Comparison of ENCODE assay signal across 18 cellular contexts in the genomic region with DNA sequence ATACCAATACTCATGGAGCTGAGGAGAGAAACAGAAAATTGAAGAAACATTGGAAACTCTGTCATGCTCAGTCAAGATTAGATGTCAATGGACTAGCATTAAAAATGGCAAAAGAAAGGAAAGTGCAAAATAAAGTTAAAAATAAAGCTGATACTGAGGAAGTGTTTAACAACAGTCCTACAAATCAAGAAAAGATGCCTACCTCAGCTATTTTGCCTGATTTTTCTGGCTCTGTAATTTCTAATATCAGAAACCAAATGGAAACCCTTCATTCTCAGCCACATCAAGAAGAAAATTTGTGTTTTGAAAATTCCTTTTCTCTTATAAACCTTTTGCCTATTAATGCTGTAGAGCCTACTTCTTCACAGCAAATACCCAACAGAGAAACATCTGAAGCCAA. TPM values are rescaled to one million over a fixed set of nuclear protein-coding genes. Genes with fewer than 3 reads are reported as not detected.
DNase-seq lines count a peak whose midpoint lies in the region; ATAC-seq, FAIRE-seq and TF ChIP-seq lines count a peak whose summit lies in the region.
"Had no signal": no experiment of that assay in that cellular context is flagged by ENCODE, and none has a peak within 500 bp of the region (broad histone marks: within the 10 kb centered on the region; RNA-seq: fewer than 3 reads in every experiment).

No MANE protein-coding gene starts in this region.

- ATAC-seq in A549, result no peak
- no peak for ATAC-seq in K562
- ATAC-seq: CD8-positive, alpha-beta T cell had no signal

- TF ChIP-seq EP300 in A549 (IDR thresholded peaks at IDR 0.05), result no peak
- TF ChIP-seq EP300 in K562 (IDR thresholded peaks at IDR 0.05; ENCODE audit: low read length), result no peak

- H3K79me2 ChIP-seq in K562 (ENCODE audit: control insufficient read depth, insufficient read depth, low read length), result no peaks in the 10 kb centered on the region

- no peak overlapping the region for H3K9ac ChIP-seq in K562 (ENCODE audit: insufficient read depth in 1 of 2, low read depth in 2 of 2, low read length in 2 of 2)
- H3K9ac ChIP-seq: BLaER1 treated with 17β-estradiol and CSF1 and Interleukin-3, amounts not matched to agents 10 nM and 100 nM had no signal

- H3K4me2 ChIP-seq in A549 (no peak overlapping the region), K562 (ENCODE audit: insufficient read depth, low read length) (no peak overlapping the region)
- H3K4me2 ChIP-seq: BLaER1 treated with 17β-estradiol and CSF1 and Interleukin-3, amounts not matched to agents 10 nM and 100 nM had no signal

- H3K9me1 ChIP-seq in K562 (ENCODE audit: control insufficient read depth, insufficient read depth, low read length), result no peaks in the 10 kb centered on the region

- no peak overlapping the region for H3K4me3 ChIP-seq in A549
- H3K4me3 ChIP-seq in K562, result no peak overlapping the region
- H3K4me3 ChIP-seq: BLaER1 treated with 17β-estradiol and CSF1 and Interleukin-3, amounts not matched to agents 10 nM and 100 nM had no signal

- no peak overlapping the region for H2AFZ ChIP-seq in K562 (ENCODE audit: low read depth, low read length)

- DNase-seq in A549 (ENCODE audit: low read depth in 1 of 2, low spot score in 1 of 2) (no peak), GM18507 (ENCODE audit: extremely low spot score, insufficient read length, low read depth) (no peak), K562 (ENCODE audit: extremely low read depth in 1 of 4, low spot score in 3 of 4) (no peak), NCI-H2171 (lab: John Stamatoyannopoulos, UW) (no peak), iPS-NIHi7 (ENCODE audit: extremely low spot score) (no peak)
- DNase-seq: 8988T; AML-193; Caco-2; Calu3; CD4-positive, alpha-beta T cell; CD8-positive, alpha-beta T cell; DMS79 treated with DMSO at 0.1 percent for 48 hours; GF-D8 had no signal

- no peaks in the 10 kb centered on the region for H3K9me3 ChIP-seq in A549
- H3K9me3 ChIP-seq in K562 (replicated peaks; ENCODE audit: control insufficient read depth, insufficient read depth, low read depth, low read length), result no peaks in the 10 kb centered on the region
- H3K9me3 ChIP-seq: BLaER1 treated with 17β-estradiol and CSF1 and Interleukin-3, amounts not matched to agents 10 nM and 100 nM; Caco-2 had no signal

- in situ Hi-C loops in K562 (cut with MboI), result no loop called here

- no TSS peak for BruUV-seq in K562 (replicated peaks; lab: Mats Ljungman, UMichigan)

- H3K27me3 ChIP-seq in K562 (ENCODE audit: control insufficient read depth in 2 of 2, insufficient read depth in 2 of 2, low read length in 2 of 2), result no peaks in the 10 kb centered on the region
- H3K27me3 ChIP-seq: BLaER1 treated with 17β-estradiol and CSF1 and Interleukin-3, amounts not matched to agents 10 nM and 100 nM had no signal

- no peaks in the 10 kb centered on the region for H4K20me1 ChIP-seq in K562 (replicated peaks; ENCODE audit: control insufficient read depth, insufficient read depth, low read length)
- H4K20me1 ChIP-seq: BLaER1 treated with 17β-estradiol and CSF1 and Interleukin-3, amounts not matched to agents 10 nM and 100 nM had no signal

- no peak for FAIRE-seq in A549 (lab: Jason Lieb, UNC)
- FAIRE-seq in GM18507 (lab: Jason Lieb, UNC), result peak; percentile 29
- FAIRE-seq in K562 (lab: Jason Lieb, UNC), result no peak
- FAIRE-seq: A204.1, D721Med, GM12891 had no signal

- H3K4me1 ChIP-seq in A549 (no peaks in the 10 kb centered on the region), K562 (replicated peaks in 1 of 2; ENCODE audit: control insufficient read depth in 2 of 2, insufficient read depth in 2 of 2, low read length in 2 of 2) (no peaks in the 10 kb centered on the region)
- H3K4me1 ChIP-seq: BLaER1 treated with 17β-estradiol and CSF1 and Interleukin-3, amounts not matched to agents 10 nM and 100 nM; Caco-2 had no signal

- intact Hi-C loops in K562 (cut with micrococcal nuclease), result no loop called here

- TF ChIP-seq POLR2A in A549 (IDR thresholded peaks at IDR 0.05; ENCODE audit: low read length) (no peak), K562 (conservative IDR thresholded peaks at IDR 0.05) (no peak)

- H3K27ac ChIP-seq in A549 (no peak overlapping the region), K562 (ENCODE audit: extremely low read depth, low read depth, low read length) (no peak overlapping the region)
- H3K27ac ChIP-seq: BLaER1 treated with 17β-estradiol and CSF1 and Interleukin-3, amounts not matched to agents 10 nM and 100 nM; C4-2B had no signal

- TF ChIP-seq RAD21 in A549 (conservative IDR thresholded peaks at IDR 0.05 in 1 of 2, IDR thresholded peaks at IDR 0.05 in 1 of 2) (no peak), K562 (CRISPR knock-in tag; conservative IDR thresholded peaks at IDR 0.05 in 1 of 2, IDR thresholded peaks at IDR 0.05 in 1 of 2) (no peak)

- TF ChIP-seq CTCF in A549 (IDR thresholded peaks at IDR 0.05), result no peak
- TF ChIP-seq CTCF in K562 (IDR thresholded peaks at IDR 0.05 in 2 of 3, conservative IDR thresholded peaks at IDR 0.05 in 1 of 3; ENCODE audit: insufficient read depth in 2 of 3, low read depth in 1 of 3, low read length in 3 of 3), result no peak

- CTCF ChIA-PET in A549 (lab: Yijun Ruan, JAX), result no interaction called here
- CTCF ChIA-PET in K562 (lab: Yijun Ruan, JAX; ENCODE audit: low intra/inter-chr PET ratio), result no interaction called here

- no peaks in the 10 kb centered on the region for H3K36me3 ChIP-seq in K562 (ENCODE audit: control insufficient read depth, insufficient read depth, low read length)

- POLR2A ChIA-PET in A549 (lab: Yijun Ruan, JAX), result no interaction called here
- POLR2A ChIA-PET in K562 (lab: Yijun Ruan, JAX), result no interaction called here

TF ChIP-seq in A549, 52 proteins besides CTCF, POLR2A, EP300 and RAD21:
- no peak for TF ChIP-seq MAZ (IDR thresholded peaks at IDR 0.05; ENCODE audit: borderline replicate concordance, low read depth, low read length)
- peak; percentile 82 for TF ChIP-seq MAFK (IDR thresholded peaks at IDR 0.05; ENCODE audit: partially characterized antibody)

TF ChIP-seq in K562, 482 proteins besides CTCF, POLR2A, EP300 and RAD21 (continues in another document):
- TF ChIP-seq MCM7 (IDR thresholded peaks at IDR 0.05), result no peak

RNA-seq across cellular contexts. Expression of a gene that starts 40.6 kb away (rescaled TPM):
- polyA plus RNA-seq in A549 (2011; rRNA removed), result 4.0 and 6.3 TPM in 2 replicates
- polyA plus RNA-seq in A549 (2012; cell fraction: cytosol; rRNA removed), result 4.0 and 4.7 TPM in 2 replicates
- 3.2 and 4.8 TPM in 2 replicates for polyA plus RNA-seq in A549 (2012; cell fraction: nucleus; rRNA removed)
- 3.1 to 3.8 TPM (median 3.1 TPM) in 3 replicates for polyA plus RNA-seq in A549 (2017; fragmentation: RNase III; extraction: RNeasy Plus Mini Kit Qiagen cat#74134 plus additional on column Dnase treatment)
- 4.4 and 6.6 TPM in 2 replicates for polyA minus RNA-seq in A549 (2011; rRNA and poly(A)+ RNA removed)
- total RNA-seq in K562 (2011; cell fraction: chromatin; rRNA removed; ENCODE audit: low replicate concordance), result 1.8 and 3.2 TPM in 2 replicates
- 0.67 and 2.1 TPM in 2 replicates for total RNA-seq in K562 (2011; cell fraction: nucleolus; rRNA removed)
- 2.1 and 2.3 TPM in 2 replicates for total RNA-seq in K562 (2011; cell fraction: nucleoplasm; rRNA removed)
- total RNA-seq in K562 (2014; rRNA removed), result 0.50 and 1.3 TPM in 2 replicates
- 2.2 and 2.3 TPM in 2 replicates for total RNA-seq in K562 (2014; rRNA removed; fragmentation: Illumina TruSeq; extraction: Trizol)
- total RNA-seq in K562 (2015; rRNA removed; fragmentation: Illumina TruSeq; extraction: Trizol), result 2.4 and 2.5 TPM in 2 replicates
- total RNA-seq in K562 (2021), result 1.9 and 2.8 TPM in 2 replicates
- 1.4 and 2.1 TPM in 2 replicates for polyA plus RNA-seq in K562 (2011; rRNA removed)
- 0.33 and 0.41 TPM in 2 replicates for polyA plus RNA-seq in K562 (2011; cell fraction: cytosol; rRNA removed)
- polyA plus RNA-seq in K562 (2011; cell fraction: nucleus; rRNA removed), result 1.4 and 3.0 TPM in 2 replicates
- polyA plus RNA-seq in K562 (2012), result 1.6 and 2.1 TPM in 2 replicates
- 0.88 and 1.0 TPM in 2 replicates for polyA plus RNA-seq in K562 (2014; fragmentation: Illumina TruSeq; extraction: Trizol)
- polyA plus RNA-seq in K562 (2014; fragmentation: Nextera tagmentation; extraction: Ambion mirVana), result 1 to 10 TPM; 1.3 to 1.9 TPM
- polyA plus RNA-seq in K562 (2014; rRNA removed), result 0.88 and 1.1 TPM in 2 replicates
- polyA minus RNA-seq in K562 (2011; rRNA and poly(A)+ RNA removed), result 2.1 and 2.4 TPM in 2 replicates
- 1.0 and 2.0 TPM in 2 replicates for polyA minus RNA-seq in K562 (2011; cell fraction: cytosol; rRNA and poly(A)+ RNA removed)
- polyA minus RNA-seq in K562 (2011; cell fraction: nucleus; rRNA and poly(A)+ RNA removed), result 1.8 and 2.6 TPM in 2 replicates

RNA-seq across cellular contexts. Expression of a gene that starts 40.7 kb away (rescaled TPM):
- polyA plus RNA-seq in A549 (2011; rRNA removed) (38.0 and 70.4 TPM in 2 replicates), A549 (2017; fragmentation: RNase III; extraction: RNeasy Plus Mini Kit Qiagen cat#74134 plus additional on column Dnase treatment) (62.0 to 66.9 TPM (median 64.2 TPM) in 3 replicates), K562 (2011; rRNA removed) (28.7 and 34.0 TPM in 2 replicates), K562 (2014; fragmentation: Illumina TruSeq; extraction: Trizol) (150 and 186 TPM in 2 replicates), K562 (2014; fragmentation: Nextera tagmentation; extraction: Ambion mirVana) (100 to 1,000 TPM; 101 to 134 TPM), K562 (2014; rRNA removed) (92.8 and 143 TPM in 2 replicates)
- polyA plus RNA-seq in A549 (2012; cell fraction: cytosol; rRNA removed), result 25.2 and 47.9 TPM in 2 replicates
- 8.7 and 12.0 TPM in 2 replicates for polyA plus RNA-seq in A549 (2012; cell fraction: nucleus; rRNA removed)
- polyA minus RNA-seq in A549 (2011; rRNA and poly(A)+ RNA removed), result 10.9 and 17.0 TPM in 2 replicates
- 14.7 and 48.7 TPM in 2 replicates for total RNA-seq in K562 (2011; cell fraction: chromatin; rRNA removed; ENCODE audit: low replicate concordance)
- total RNA-seq in K562 (2011; cell fraction: nucleolus; rRNA removed), result 6.7 and 7.0 TPM in 2 replicates
- 15.1 and 21.9 TPM in 2 replicates for total RNA-seq in K562 (2011; cell fraction: nucleoplasm; rRNA removed)
- total RNA-seq in K562 (2014; rRNA removed) (64.4 and 86.1 TPM in 2 replicates), K562 (2014; rRNA removed; fragmentation: Illumina TruSeq; extraction: Trizol) (119 and 142 TPM in 2 replicates), K562 (2015; rRNA removed; fragmentation: Illumina TruSeq; extraction: Trizol) (127 and 139 TPM in 2 replicates), K562 (2021) (71.2 and 73.6 TPM in 2 replicates)
- polyA plus RNA-seq in K562 (2011; cell fraction: cytosol; rRNA removed), result 8.2 and 13.6 TPM in 2 replicates
- polyA plus RNA-seq in K562 (2011; cell fraction: nucleus; rRNA removed), result 15.2 and 21.6 TPM in 2 replicates
- 60.7 and 85.4 TPM in 2 replicates for polyA plus RNA-seq in K562 (2012)
- polyA minus RNA-seq in K562 (2011; rRNA and poly(A)+ RNA removed), result 29.0 and 41.6 TPM in 2 replicates
- 11.2 and 23.4 TPM in 2 replicates for polyA minus RNA-seq in K562 (2011; cell fraction: cytosol; rRNA and poly(A)+ RNA removed)
- 24.1 and 58.4 TPM in 2 replicates for polyA minus RNA-seq in K562 (2011; cell fraction: nucleus; rRNA and poly(A)+ RNA removed)
